Comparison of ENCODE assay signal across 21 cellular contexts in the genomic region with DNA sequence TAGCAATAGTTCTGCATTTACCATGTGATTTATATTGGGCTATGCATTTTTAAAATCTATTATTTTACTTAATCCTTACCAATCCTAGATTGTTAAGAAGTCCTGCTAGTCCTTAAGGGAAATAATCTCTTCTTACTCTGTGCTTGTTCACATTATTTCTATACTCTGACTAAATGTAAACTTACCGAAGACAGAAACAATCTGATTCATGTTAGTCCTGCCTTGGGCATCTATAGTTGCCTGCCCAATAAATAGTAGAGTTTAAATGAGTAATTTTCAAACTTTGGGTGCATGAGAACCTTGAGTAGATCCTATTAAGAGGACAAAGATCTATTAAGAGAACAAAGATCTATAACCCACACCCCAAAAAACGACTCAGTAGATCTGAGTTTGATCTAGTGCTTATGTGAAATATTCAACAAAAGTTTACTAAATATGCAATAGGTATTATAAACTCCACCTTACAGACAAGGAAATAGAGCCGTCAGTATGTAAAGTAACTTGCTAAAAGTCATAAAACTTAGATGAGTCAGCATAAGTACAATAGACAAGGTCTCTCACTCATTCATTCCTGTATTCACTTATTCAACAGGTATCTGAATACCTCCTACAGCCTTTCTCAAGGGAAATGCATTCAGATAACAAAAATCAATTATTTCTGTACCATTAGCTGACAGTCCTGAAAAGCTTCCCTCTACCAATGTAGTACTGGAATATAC.
DNase-seq lines count a peak whose midpoint lies in the region; ATAC-seq, FAIRE-seq and TF ChIP-seq lines count a peak whose summit lies in the region.
"Had no signal": no experiment of that assay in that cellular context is flagged by ENCODE, and none has a peak within 500 bp of the region (broad histone marks: within the 10 kb centered on the region; RNA-seq: fewer than 3 reads in every experiment).

No MANE protein-coding gene starts in this region.

- CTCF ChIA-PET in HepG2 (lab: Yijun Ruan, JAX; ENCODE audit: low intra/inter-chr PET ratio, low total read pairs) = no interaction called here

- FAIRE-seq in HepG2 (lab: Jason Lieb, UNC) = no peak
- no peak for FAIRE-seq in pancreas (lab: Jason Lieb, UNC)
- FAIRE-seq: HTR-8/SVneo had no signal

- BruUV-seq in HepG2 (replicated peaks; lab: Mats Ljungman, UMichigan) = no TSS peak

- H3K27me3 ChIP-seq in HepG2 (ENCODE audit: control insufficient read depth in 1 of 2, insufficient read depth in 2 of 2, low read length in 2 of 2) (no peaks in the 10 kb centered on the region), right lobe of liver (no peaks in the 10 kb centered on the region), mucosa of rectum (ENCODE audit: control insufficient read depth in 2 of 2, insufficient read depth in 2 of 2, low read length in 2 of 2) (no peaks in the 10 kb centered on the region), pancreas (no peaks in the 10 kb centered on the region)

- TF ChIP-seq CTCF in HepG2 (CRISPR knock-in tag; IDR thresholded peaks at IDR 0.05) (no peak), right lobe of liver (IDR thresholded peaks at IDR 0.05) (no peak), pancreas (IDR thresholded peaks at IDR 0.05) (no peak)

- H3K79me2 ChIP-seq in HepG2 (ENCODE audit: insufficient read depth, low read length) = no peaks in the 10 kb centered on the region

- H3K36me3 ChIP-seq in HepG2 (replicated peaks in 1 of 2; ENCODE audit: control insufficient read depth in 1 of 2, insufficient read depth in 2 of 2, low read length in 2 of 2) = no peaks in the 10 kb centered on the region
- peaks cover 0 to 2% (median 0%) of the 10 kb centered on the region in 4 donors for H3K36me3 ChIP-seq in right lobe of liver
- peaks cover 0 to 4% of the 10 kb centered on the region in 2 donors for H3K36me3 ChIP-seq in mucosa of rectum (ENCODE audit: control insufficient read depth in 2 of 2, insufficient read depth in 2 of 2, low read length in 2 of 2)
- H3K36me3 ChIP-seq in pancreas = no peaks in the 10 kb centered on the region

- H3K27ac ChIP-seq in HepG2 (ENCODE audit: extremely low read length, insufficient read depth, low read length) (peak overlapping the region; percentile 20), right lobe of liver (no peak overlapping the region), epithelial cell of prostate (peak overlapping the region; percentile 51), mucosa of rectum (ENCODE audit: low read depth in 2 of 2, low read length in 2 of 2) (peak overlapping the region; percentile 56 to 61), pancreas (no peak overlapping the region)
- H3K27ac ChIP-seq: 22Rv1, HL-60 had no signal

- H3K9ac ChIP-seq in HepG2 (ENCODE audit: insufficient read depth, low read depth, low read length) (no peak overlapping the region), mucosa of rectum (ENCODE audit: low read depth in 1 of 2, low read length in 2 of 2) (peak overlapping the region in 1 of 2 donors; percentile 22)

- POLR2A ChIA-PET in HepG2 (lab: Yijun Ruan, JAX) = interaction anchor here (1.1 kb wide), 1 partner anchor 10 kb away, joined by 3 read pairs; no protein-coding TSS in a partner anchor

- in situ Hi-C loops in HepG2 (cut with HindIII; ENCODE audit: extremely low pct_ligation_motif_present, low pct_unique_long_range_greater_than_20kb) = loop anchor here (25.0 kb wide), 1 partner anchor 124 kb away; the partner anchor contains the start of gene PAWR

- intact Hi-C loops in HepG2 (cut with micrococcal nuclease; ENCODE audit: unreplicated experiment) (no loop called here), right lobe of liver (cut with DNase I) (no loop called here), pancreas (cut with DNase I) (no loop called here), Right ventricle myocardium superior (cut with DNase I) (no loop called here)

- H4K20me1 ChIP-seq in HepG2 (ENCODE audit: insufficient read depth, low read length) = no peaks in the 10 kb centered on the region

- TF ChIP-seq POLR2A in HepG2 (IDR thresholded peaks at IDR 0.05; ENCODE audit: insufficient read depth in 1 of 2, low read depth in 2 of 2, low read length in 2 of 2) (no peak), right lobe of liver (IDR thresholded peaks at IDR 0.05) (no peak)

- H3K4me1 ChIP-seq in HepG2 (ENCODE audit: insufficient read depth, low read length) (peaks cover 59% of the 10 kb centered on the region), right lobe of liver (peaks cover 0 to 30% (median 13%) of the 10 kb centered on the region in 4 donors), mucosa of rectum (ENCODE audit: control insufficient read depth in 2 of 2, insufficient read depth in 2 of 2, low read length in 2 of 2) (peaks cover 13 to 32% of the 10 kb centered on the region in 2 donors), pancreas (peaks cover 10 to 26% (median 15%) of the 10 kb centered on the region in 3 donors)

- no peak for TF ChIP-seq RAD21 in HepG2 (CRISPR knock-in tag; IDR thresholded peaks at IDR 0.05)

- H3K9me3 ChIP-seq in HepG2 (ENCODE audit: low read length) = no peaks in the 10 kb centered on the region
- H3K9me3 ChIP-seq in right lobe of liver = peaks cover 0 to 3% (median 0%) of the 10 kb centered on the region in 4 donors
- no peaks in the 10 kb centered on the region for H3K9me3 ChIP-seq in mucosa of rectum (ENCODE audit: control insufficient read depth in 2 of 2, low read length in 2 of 2)
- no peaks in the 10 kb centered on the region for H3K9me3 ChIP-seq in pancreas

- no peak overlapping the region for H2AFZ ChIP-seq in HepG2 (ENCODE audit: low read length)

- H3K4me3 ChIP-seq in HepG2 (replicated peaks in 1 of 3; ENCODE audit: insufficient read depth in 1 of 3, low read depth in 2 of 3, low read length in 3 of 3) (no peak overlapping the region), right lobe of liver (no peak overlapping the region), mucosa of rectum (ENCODE audit: low read length in 2 of 2) (peak overlapping the region in 1 of 2 donors; percentile 13), pancreas (no peak overlapping the region)

- ATAC-seq in HepG2 (no peak), right lobe of liver (no peak), pancreas (no peak), GM19467 (IDR thresholded peaks at IDR 0.05; ENCODE audit: unreplicated experiment) (no peak), Right ventricle myocardium superior (ENCODE audit: poor library complexity) (no peak)

- TF ChIP-seq EP300 in HepG2 (IDR thresholded peaks at IDR 0.05; ENCODE audit: low read depth in 2 of 2, low read length in 2 of 2) (no peak), HepG2 (CRISPR knock-in tag; IDR thresholded peaks at IDR 0.05; ENCODE audit: borderline replicate concordance) (no peak)

- H3K4me2 ChIP-seq in HepG2 (ENCODE audit: low read depth, low read length) = no peak overlapping the region

- DNase-seq in HepG2 (ENCODE audit: low spot score) (no peak), right lobe of liver (no peak), epithelial cell of prostate (ENCODE audit: low read depth, low spot score) (peak; percentile 41), hippocampal formation (lab: John Stamatoyannopoulos, UW) (no peak), pancreas (no peak), Right ventricle myocardium superior (no peak)
- DNase-seq: DMS 273 treated with DMSO at 0.1 percent for 48 hours; DND-41; H7; NCI-H1092 treated with DMSO at 0.1 percent for 48 hours; NCI-H146; NCI-H2081; NCI-H2171 treated with DMSO at 0.1 percent for 48 hours; NCI-H446 treated with DMSO at 0.1 percent for 48 hours; NK-92 treated with Interleukin-12 subunit alpha and Interleukin-12 subunit beta, amount 100 ng/mL, for 24 hours; SHP77 treated with DMSO at 0.1 percent for 48 hours had no signal

- 82% methylated on average over 3 of the region's 3 CpGs for whole genome bisulfite sequencing in HepG2 (ENCODE audit: low lambda C conversion rate)
- 62% methylated on average over 3 of the region's 3 CpGs for WGBS in right lobe of liver (ENCODE audit: insufficient coverage, low coverage, low lambda C conversion rate, missing lambda C conversion rate)
- WGBS in pancreas, 2 donors = 62 to 65% methylated on average over 3 of the region's 3 CpGs

TF ChIP-seq in HepG2, 621 proteins besides CTCF, POLR2A, EP300 and RAD21:
- TF ChIP-seq SATB2 (CRISPR knock-in tag; IDR thresholded peaks at IDR 0.05) = no peak
- no peak for TF ChIP-seq ADNP (CRISPR knock-in tag; IDR thresholded peaks at IDR 0.05)
- peak; percentile 74 to 89 for TF ChIP-seq MAFK (conservative IDR thresholded peaks at IDR 0.05 in 1 of 2, IDR thresholded peaks at IDR 0.05 in 1 of 2; ENCODE audit: low read length in 2 of 2)
- peak; percentile 77 for TF ChIP-seq MAFF (IDR thresholded peaks at IDR 0.05; ENCODE audit: low read depth, low read length)
- no peak for TF ChIP-seq ZEB1 (IDR thresholded peaks at IDR 0.05; ENCODE audit: insufficient replicate concordance, low read depth)
- no peak for TF ChIP-seq RFXANK (CRISPR knock-in tag; IDR thresholded peaks at IDR 0.05)

Comparison
In these comparisons a context has a peak if more than half of its experiments do, and no peak if none do; other contexts are left out.
1. H3K27ac ChIP-seq: peak in HepG2 (single experiment), epithelial cell of prostate (single experiment) and mucosa of rectum (2 of 2); none in right lobe of liver (0 of 3) and pancreas (0 of 4).